ENCODE assay signal across 1 cellular context in genomic region chr6:164505425-164505824, GRCh38.
TF ChIP-seq lines count a peak whose summit lies in the region.

No MANE protein-coding gene starts in this region.

TF ChIP-seq in GM12878, 131 proteins besides CTCF, POLR2A, EP300 and RAD21 (continued from another document and continues in another):
- peak; percentile 57 for TF ChIP-seq MEF2B (IDR thresholded peaks at IDR 0.05; ENCODE audit: partially characterized antibody, poor library complexity, severe bottlenecking)
- no peak for TF ChIP-seq HCFC1 (IDR thresholded peaks at IDR 0.05; ENCODE audit: low read length)
- no peak for TF ChIP-seq BCL3 (IDR thresholded peaks at IDR 0.05; ENCODE audit: borderline replicate concordance, insufficient read depth, low read depth, low read length, poor library complexity, severe bottlenecking)
- peak; percentile 58; the same call in 1 of the 2 replicates for TF ChIP-seq DPF2 (IDR thresholded peaks at IDR 0.05)
- no peak for TF ChIP-seq RCOR1 (conservative IDR thresholded peaks at IDR 0.05; ENCODE audit: low read depth, low read length)
- no peak for TF ChIP-seq E2F4 (IDR thresholded peaks at IDR 0.05; ENCODE audit: low read depth, low read length)
- TF ChIP-seq, protein P1, sequence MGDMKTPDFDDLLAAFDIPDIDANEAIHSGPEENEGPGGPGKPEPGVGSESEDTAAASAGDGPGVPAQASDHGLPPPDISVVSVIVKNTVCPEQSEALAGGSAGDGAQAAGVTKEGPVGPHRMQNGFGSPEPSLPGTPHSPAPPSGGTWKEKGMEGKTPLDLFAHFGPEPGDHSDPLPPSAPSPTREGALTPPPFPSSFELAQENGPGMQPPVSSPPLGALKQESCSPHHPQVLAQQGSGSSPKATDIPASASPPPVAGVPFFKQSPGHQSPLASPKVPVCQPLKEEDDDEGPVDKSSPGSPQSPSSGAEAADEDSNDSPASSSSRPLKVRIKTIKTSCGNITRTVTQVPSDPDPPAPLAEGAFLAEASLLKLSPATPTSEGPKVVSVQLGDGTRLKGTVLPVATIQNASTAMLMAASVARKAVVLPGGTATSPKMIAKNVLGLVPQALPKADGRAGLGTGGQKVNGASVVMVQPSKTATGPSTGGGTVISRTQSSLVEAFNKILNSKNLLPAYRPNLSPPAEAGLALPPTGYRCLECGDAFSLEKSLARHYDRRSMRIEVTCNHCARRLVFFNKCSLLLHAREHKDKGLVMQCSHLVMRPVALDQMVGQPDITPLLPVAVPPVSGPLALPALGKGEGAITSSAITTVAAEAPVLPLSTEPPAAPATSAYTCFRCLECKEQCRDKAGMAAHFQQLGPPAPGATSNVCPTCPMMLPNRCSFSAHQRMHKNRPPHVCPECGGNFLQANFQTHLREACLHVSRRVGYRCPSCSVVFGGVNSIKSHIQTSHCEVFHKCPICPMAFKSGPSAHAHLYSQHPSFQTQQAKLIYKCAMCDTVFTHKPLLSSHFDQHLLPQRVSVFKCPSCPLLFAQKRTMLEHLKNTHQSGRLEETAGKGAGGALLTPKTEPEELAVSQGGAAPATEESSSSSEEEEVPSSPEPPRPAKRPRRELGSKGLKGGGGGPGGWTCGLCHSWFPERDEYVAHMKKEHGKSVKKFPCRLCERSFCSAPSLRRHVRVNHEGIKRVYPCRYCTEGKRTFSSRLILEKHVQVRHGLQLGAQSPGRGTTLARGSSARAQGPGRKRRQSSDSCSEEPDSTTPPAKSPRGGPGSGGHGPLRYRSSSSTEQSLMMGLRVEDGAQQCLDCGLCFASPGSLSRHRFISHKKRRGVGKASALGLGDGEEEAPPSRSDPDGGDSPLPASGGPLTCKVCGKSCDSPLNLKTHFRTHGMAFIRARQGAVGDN (IDR thresholded peaks at IDR 0.05) = no peak
- TF ChIP-seq, protein P2, sequence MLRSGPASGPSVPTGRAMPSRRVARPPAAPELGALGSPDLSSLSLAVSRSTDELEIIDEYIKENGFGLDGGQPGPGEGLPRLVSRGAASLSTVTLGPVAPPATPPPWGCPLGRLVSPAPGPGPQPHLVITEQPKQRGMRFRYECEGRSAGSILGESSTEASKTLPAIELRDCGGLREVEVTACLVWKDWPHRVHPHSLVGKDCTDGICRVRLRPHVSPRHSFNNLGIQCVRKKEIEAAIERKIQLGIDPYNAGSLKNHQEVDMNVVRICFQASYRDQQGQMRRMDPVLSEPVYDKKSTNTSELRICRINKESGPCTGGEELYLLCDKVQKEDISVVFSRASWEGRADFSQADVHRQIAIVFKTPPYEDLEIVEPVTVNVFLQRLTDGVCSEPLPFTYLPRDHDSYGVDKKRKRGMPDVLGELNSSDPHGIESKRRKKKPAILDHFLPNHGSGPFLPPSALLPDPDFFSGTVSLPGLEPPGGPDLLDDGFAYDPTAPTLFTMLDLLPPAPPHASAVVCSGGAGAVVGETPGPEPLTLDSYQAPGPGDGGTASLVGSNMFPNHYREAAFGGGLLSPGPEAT (IDR thresholded peaks at IDR 0.05; ENCODE audit: low read depth) = peak; percentile 40; the same call in 1 of the 2 replicates
- no peak for TF ChIP-seq KAT2A (conservative IDR thresholded peaks at IDR 0.05; ENCODE audit: control insufficient read depth, low read depth, low read length)
- peak; percentile 45; the same call in 1 of the 2 replicates for TF ChIP-seq MTA2 (IDR thresholded peaks at IDR 0.05; ENCODE audit: low read depth)
- TF ChIP-seq, protein P3, sequence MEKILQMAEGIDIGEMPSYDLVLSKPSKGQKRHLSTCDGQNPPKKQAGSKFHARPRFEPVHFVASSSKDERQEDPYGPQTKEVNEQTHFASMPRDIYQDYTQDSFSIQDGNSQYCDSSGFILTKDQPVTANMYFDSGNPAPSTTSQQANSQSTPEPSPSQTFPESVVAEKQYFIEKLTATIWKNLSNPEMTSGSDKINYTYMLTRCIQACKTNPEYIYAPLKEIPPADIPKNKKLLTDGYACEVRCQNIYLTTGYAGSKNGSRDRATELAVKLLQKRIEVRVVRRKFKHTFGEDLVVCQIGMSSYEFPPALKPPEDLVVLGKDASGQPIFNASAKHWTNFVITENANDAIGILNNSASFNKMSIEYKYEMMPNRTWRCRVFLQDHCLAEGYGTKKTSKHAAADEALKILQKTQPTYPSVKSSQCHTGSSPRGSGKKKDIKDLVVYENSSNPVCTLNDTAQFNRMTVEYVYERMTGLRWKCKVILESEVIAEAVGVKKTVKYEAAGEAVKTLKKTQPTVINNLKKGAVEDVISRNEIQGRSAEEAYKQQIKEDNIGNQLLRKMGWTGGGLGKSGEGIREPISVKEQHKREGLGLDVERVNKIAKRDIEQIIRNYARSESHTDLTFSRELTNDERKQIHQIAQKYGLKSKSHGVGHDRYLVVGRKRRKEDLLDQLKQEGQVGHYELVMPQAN (conservative IDR thresholded peaks at IDR 0.05) = no peak
- no peak for TF ChIP-seq EZH2 (IDR thresholded peaks at IDR 0.05; ENCODE audit: borderline replicate concordance, control insufficient read depth, low read depth, low read length)
- TF ChIP-seq ZNF592 (IDR thresholded peaks at IDR 0.05) = no peak
- TF ChIP-seq IRF4 (IDR thresholded peaks at IDR 0.05; ENCODE audit: low read depth, low read length) = peak; percentile 52; the same call in 1 of the 2 replicates
- TF ChIP-seq YY1 (IDR thresholded peaks at IDR 0.05; ENCODE audit: low read depth, low read length) = no peak
- no peak for TF ChIP-seq USF1 (IDR thresholded peaks at IDR 0.05; ENCODE audit: borderline replicate concordance, extremely low read length, insufficient read depth, low read depth, low read length)
- no peak for TF ChIP-seq KDM1A (IDR thresholded peaks at IDR 0.05; ENCODE audit: borderline replicate concordance)
- TF ChIP-seq FOS (IDR thresholded peaks at IDR 0.05; ENCODE audit: borderline replicate concordance, extremely low read depth, insufficient read length) = no peak
- TF ChIP-seq CHD2 (IDR thresholded peaks at IDR 0.05; ENCODE audit: borderline replicate concordance, low read depth, low read length) = no peak
- no peak for TF ChIP-seq HDAC2 (IDR thresholded peaks at IDR 0.05)
- no peak for TF ChIP-seq CREB1 (IDR thresholded peaks at IDR 0.05; ENCODE audit: low read depth)
- TF ChIP-seq SMC3 (IDR thresholded peaks at IDR 0.05; ENCODE audit: borderline replicate concordance, low read length) = no peak
- TF ChIP-seq MLLT1 (IDR thresholded peaks at IDR 0.05) = no peak
- TF ChIP-seq ZNF207 (IDR thresholded peaks at IDR 0.05; ENCODE audit: borderline replicate concordance) = no peak
- TF ChIP-seq POLR2AphosphoS2 (IDR thresholded peaks at IDR 0.05; ENCODE audit: low read depth, low read length) = no peak
- TF ChIP-seq MXI1 (IDR thresholded peaks at IDR 0.05; ENCODE audit: low read depth, low read length) = no peak
- no peak for TF ChIP-seq ZNF24 (IDR thresholded peaks at IDR 0.05)
- TF ChIP-seq TAF1 (IDR thresholded peaks at IDR 0.05; ENCODE audit: borderline replicate concordance, low read depth, low read length) = no peak
- no peak for TF ChIP-seq ELK1 (IDR thresholded peaks at IDR 0.05; ENCODE audit: low read depth, low read length)
- no peak for TF ChIP-seq PAX8 (IDR thresholded peaks at IDR 0.05)
- no peak for TF ChIP-seq FOXM1 (IDR thresholded peaks at IDR 0.05; ENCODE audit: low read depth, low read length)
- no peak for TF ChIP-seq MEF2A (IDR thresholded peaks at IDR 0.05; ENCODE audit: insufficient read depth, low read depth, low read length)
- no peak for TF ChIP-seq RBBP5 (conservative IDR thresholded peaks at IDR 0.05)
- no peak for TF ChIP-seq SMARCA5 (IDR thresholded peaks at IDR 0.05)
- no peak for TF ChIP-seq HDGF (IDR thresholded peaks at IDR 0.05)
- TF ChIP-seq SKIL (IDR thresholded peaks at IDR 0.05; ENCODE audit: low read depth, poor library complexity, severe bottlenecking) = no peak
- TF ChIP-seq RFX5 (IDR thresholded peaks at IDR 0.05; ENCODE audit: low read depth, low read length) = no peak
- TF ChIP-seq IKZF2 (IDR thresholded peaks at IDR 0.05) = peak; percentile 18 to 51; a peak in 3 of 4 replicates
- TF ChIP-seq SIX5 (IDR thresholded peaks at IDR 0.05; ENCODE audit: low read depth, low read length, severe bottlenecking) = no peak
- no peak for TF ChIP-seq POLR2AphosphoS5 (IDR thresholded peaks at IDR 0.05; ENCODE audit: low read length)
- TF ChIP-seq SUPT20H (IDR thresholded peaks at IDR 0.05; ENCODE audit: borderline replicate concordance, control insufficient read depth, low read depth, low read length) = no peak
- TF ChIP-seq BHLHE40 (IDR thresholded peaks at IDR 0.05; ENCODE audit: borderline replicate concordance in 1 of 2, low read depth in 2 of 2, low read length in 1 of 2) = peak in 1 of 2 experiments; percentile 27; a peak in 1 of 4 replicates
